8 cellular contexts compared by ENCODE assay signal in the genomic region with DNA sequence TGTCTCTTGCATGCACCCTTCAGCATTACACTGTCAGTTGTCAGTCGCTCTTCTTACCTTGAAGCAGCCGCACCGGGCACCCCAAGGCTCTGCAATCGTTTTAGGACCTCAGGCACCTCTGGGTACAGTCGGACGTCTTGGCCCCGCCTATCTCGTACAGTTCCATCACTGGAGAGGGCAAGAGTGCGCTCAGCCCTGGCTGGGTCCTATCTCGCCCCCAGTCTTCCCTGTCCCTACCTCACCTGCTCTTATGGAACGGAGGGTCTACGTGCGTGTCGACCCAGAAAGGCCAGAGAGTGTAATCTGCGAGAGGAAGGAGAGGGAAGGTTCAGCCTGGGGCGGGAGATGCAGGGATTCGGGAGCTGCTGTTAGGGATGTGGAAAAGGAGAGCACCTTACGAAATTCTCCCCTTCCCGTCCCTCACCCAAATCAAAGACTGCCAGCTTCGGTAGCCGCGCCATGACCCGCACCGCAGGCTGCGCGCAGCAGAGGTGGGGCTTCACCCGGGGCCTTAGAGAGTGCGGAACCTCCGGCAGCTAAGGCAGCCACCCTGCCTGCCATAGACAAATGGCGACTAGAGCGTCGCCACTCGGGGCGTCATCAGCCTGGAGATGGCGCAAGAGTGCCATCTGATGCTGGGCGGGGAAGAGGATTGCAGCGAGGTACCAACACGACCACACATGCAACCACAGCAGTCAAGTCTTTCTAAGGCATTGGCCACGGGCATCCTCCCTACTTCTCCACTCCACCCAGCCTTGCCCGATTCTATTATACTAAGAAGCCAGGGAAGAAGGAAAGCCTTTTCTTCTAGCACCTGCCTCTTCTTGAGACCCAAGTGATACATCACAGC. TPM values are rescaled to one million over a fixed set of nuclear protein-coding genes. Genes with fewer than 3 reads are reported as not detected.
A peak's percentile ranks its signal among the peaks of the same experiment; 100 is the strongest.
DNase-seq lines count a peak whose midpoint lies in the region; ATAC-seq and TF ChIP-seq lines count a peak whose summit lies in the region.

Gene MDP1 (minus strand): TSS at position 572 of the 850 bp plus-strand sequence. CDS start 111 bp downstream, at position 461.

- peak; percentile 38 to 57 (median 42) for TF ChIP-seq CTCF in transverse colon (IDR thresholded peaks at IDR 0.05)

- peaks cover 3% of the 10 kb centered on the region for H3K79me2 ChIP-seq in trophoblast cell (ENCODE audit: control insufficient read depth, insufficient read depth, low read length, poor library complexity)

- H3K9ac ChIP-seq in trophoblast cell (ENCODE audit: low read length), result peak within 1 kb of the TSS; percentile 85

- peak within 1 kb of the TSS; percentile 72 for H3K18ac ChIP-seq in trophoblast cell (ENCODE audit: low read length)

- WGBS in trophoblast cell (ENCODE audit: extremely low coverage, insufficient coverage, insufficient read length), result no CpG with 5 or more reads among the region's 40 CpGs
- WGBS in transverse colon (ENCODE audit: low coverage in 1 of 2), 2 donors, result 0% methylated on average over 40 of the region's 40 CpGs; no CpG with 5 or more reads in 1 of the 2 donors

- peaks cover 8% of the 10 kb centered on the region for H3K79me1 ChIP-seq in trophoblast cell (ENCODE audit: low read length)

- ATAC-seq in HG02588 (IDR thresholded peaks at IDR 0.05; ENCODE audit: unreplicated experiment) (peak; percentile 66), Right ventricle myocardium inferior (peak; percentile 82)

- H2AK5ac ChIP-seq in trophoblast cell (ENCODE audit: low read length), result peak within 1 kb of the TSS; percentile 29

- no peak within 1 kb of the TSS for H2BK5ac ChIP-seq in trophoblast cell (ENCODE audit: low read depth, low read length, poor library complexity)

- TF ChIP-seq POLR2A in GM10847 (IDR thresholded peaks at IDR 0.05; ENCODE audit: extremely low read depth, insufficient read length) (peak; percentile 79), transverse colon (IDR thresholded peaks at IDR 0.05) (peak; percentile 93)

- DNase-seq in NCI-H1048 (lab: John Stamatoyannopoulos, UW) (peak; percentile 64), SKM-1 (lab: John Stamatoyannopoulos, UW; ENCODE audit: unreplicated experiment) (peak; percentile 31), Right ventricle myocardium inferior (ENCODE audit: missing footprints) (peak; percentile 94), trophoblast cell (peak; percentile 83 to 91), transverse colon (peak; percentile 90)

- no peaks in the 10 kb centered on the region for H3K27me3 Mint-ChIP-seq in activated naive CD8-positive, alpha-beta T cell

- H3K4me3 Mint-ChIP-seq in activated naive CD8-positive, alpha-beta T cell, result peak within 1 kb of the TSS; percentile 94

- H3K36me3 ChIP-seq in trophoblast cell (ENCODE audit: control insufficient read depth in 1 of 2, insufficient read depth in 2 of 2, low read length in 2 of 2) (peaks cover 7 to 11% of the 10 kb centered on the region in 2 experiments), transverse colon (peaks cover 0 to 3% (median under 1%) of the 10 kb centered on the region in 4 donors)

- H2AFZ ChIP-seq in trophoblast cell (ENCODE audit: insufficient read depth, low read length, poor library complexity), result peak within 1 kb of the TSS; percentile 69

- intact Hi-C loops in Right ventricle myocardium inferior (cut with DNase I), result loop anchor here (2.0 kb wide), 2 partner anchors 17 to 27 kb away; partner anchors contain the start of genes GMPR2, NEDD8 and TINF2
- intact Hi-C loops in transverse colon (cut with DNase I; ENCODE audit: low total_unique reads), result no loop called here

- H3K4me1 Mint-ChIP-seq in activated naive CD8-positive, alpha-beta T cell (ENCODE audit: low read depth), result peaks cover 50% of the 10 kb centered on the region

- H2BK120ac ChIP-seq in trophoblast cell (ENCODE audit: insufficient read depth, low read length, poor library complexity), result peak within 1 kb of the TSS; percentile 13

- H3K36me3 Mint-ChIP-seq in activated naive CD8-positive, alpha-beta T cell, result peaks cover 6% of the 10 kb centered on the region

- no peak within 1 kb of the TSS for H2BK12ac ChIP-seq in trophoblast cell (ENCODE audit: low read length)

- in situ Hi-C loops in transverse colon (cut with MboI; ENCODE audit: low pct_ligation_motif_present in 1 of 4, low pct_unique_long_range_greater_than_20kb in 1 of 4, low sequenced_read_pairs in 3 of 4), result no loop called here

- H3K27me3 ChIP-seq in trophoblast cell (ENCODE audit: insufficient read depth, low read length), result no peaks in the 10 kb centered on the region
- no peaks in the 10 kb centered on the region for H3K27me3 ChIP-seq in transverse colon

- H4K12ac ChIP-seq in trophoblast cell (ENCODE audit: low read depth, low read length), result peak within 1 kb of the TSS; percentile 36

- no peaks in the 10 kb centered on the region for H3K9me3 Mint-ChIP-seq in activated naive CD8-positive, alpha-beta T cell (ENCODE audit: low read depth)

- H4K91ac ChIP-seq in trophoblast cell (ENCODE audit: low read depth, low read length), result peak within 1 kb of the TSS; percentile 73

- H3K14ac ChIP-seq in trophoblast cell (ENCODE audit: low read length), result peak within 1 kb of the TSS; percentile 69

- peaks cover 0 to 2% of the 10 kb centered on the region in 2 experiments for H3K4me1 ChIP-seq in trophoblast cell (ENCODE audit: control insufficient read depth in 1 of 2, insufficient read depth in 2 of 2, low read length in 2 of 2)
- H3K4me1 ChIP-seq in transverse colon, result peaks cover 15 to 34% (median 19%) of the 10 kb centered on the region in 4 donors

- H3K23ac ChIP-seq in trophoblast cell (ENCODE audit: low read length), result no peak within 1 kb of the TSS

- peak within 1 kb of the TSS; percentile 72 for H3K4me2 ChIP-seq in trophoblast cell (ENCODE audit: low read length)

- peak within 1 kb of the TSS; percentile 42 for H3K4ac ChIP-seq in trophoblast cell (ENCODE audit: low read depth, low read length)

- H3K27ac ChIP-seq in trophoblast cell (ENCODE audit: low read depth, low read length) (peak within 1 kb of the TSS; percentile 18), transverse colon (peak within 1 kb of the TSS; percentile 88 to 97 (median 97))

- H3K27ac Mint-ChIP-seq in activated naive CD8-positive, alpha-beta T cell, result peak within 1 kb of the TSS; percentile 92

- H3K4me3 ChIP-seq in trophoblast cell (ENCODE audit: low read depth, low read length) (peak within 1 kb of the TSS; percentile 75), transverse colon (peak within 1 kb of the TSS; percentile 52 to 74 (median 69))

- peak within 1 kb of the TSS; percentile 88 for H4K8ac ChIP-seq in trophoblast cell (ENCODE audit: low read depth, low read length)

- no peak for TF ChIP-seq EP300 in transverse colon (IDR thresholded peaks at IDR 0.05; ENCODE audit: low read depth)

- H3K9me3 ChIP-seq in trophoblast cell (ENCODE audit: insufficient read depth, low read depth, low read length) (no peaks in the 10 kb centered on the region), transverse colon (no peaks in the 10 kb centered on the region)

RNA-seq across cellular contexts. Expression of gene MDP1, which starts in this region (rescaled TPM):
- 17.0 TPM for total RNA-seq in Right ventricle myocardium inferior
- 21.6 and 23.4 TPM in 2 replicates for polyA plus RNA-seq in trophoblast cell (2013)
- total RNA-seq in transverse colon, result 100 to 1,000 TPM in 1 of 4 donors, 10 to 100 TPM in 3; 11.1 to 116 (median 40.2) TPM

Comparison
In these comparisons a context has a peak if more than half of its experiments do, and no peak if none do; other contexts are left out.
1. Peak in every context shown above with its lines: DNase-seq, ATAC-seq, H3K4me3 ChIP-seq and H3K27ac ChIP-seq.
2. DNase-seq: peak in every context shown above with its lines; median percentile 94 in Right ventricle myocardium inferior; 90 in transverse colon; 87 in trophoblast cell; 64 in NCI-H1048; 31 in SKM-1.